ENCODE assay signal across 1 cellular context in genomic region chr1:51642739-51643142, GRCh38.
TF ChIP-seq lines count a peak whose summit lies in the region.

No MANE protein-coding gene starts in this region.

TF ChIP-seq in GM23338, 12 proteins besides CTCF, POLR2A, EP300 and RAD21 (continued from another document):
- TF ChIP-seq REST (IDR thresholded peaks at IDR 0.05; ENCODE audit: unreplicated experiment) = no peak
- no peak for TF ChIP-seq STAT1 (IDR thresholded peaks at IDR 0.05; ENCODE audit: unreplicated experiment)
- no peak for TF ChIP-seq EZH2 (IDR thresholded peaks at IDR 0.05; ENCODE audit: low read depth, unreplicated experiment)
